In genomic region chr13:71712988-71713653, GRCh38 we compare ENCODE assay signal across 15 cellular contexts.
DNase-seq lines count a peak whose midpoint lies in the region; ATAC-seq and TF ChIP-seq lines count a peak whose summit lies in the region.
"Had no signal": no experiment of that assay in that cellular context is flagged by ENCODE, and none has a peak within 500 bp of the region (broad histone marks: within the 10 kb centered on the region; RNA-seq: fewer than 3 reads in every experiment).

No MANE protein-coding gene starts in this region.

- CTCF ChIA-PET in WTC11 (lab: Charles Lee), result no interaction called here

- H3K27ac Mint-ChIP-seq in WTC11, result no peak overlapping the region
- H3K27ac Mint-ChIP-seq: activated naive CD8-positive, alpha-beta T cell treated with anti-CD3 and anti-CD28 coated beads, Interleukin-2, amount 50 U/mL, for 24 hours; natural killer cell had no signal

- H3K9me3 Mint-ChIP-seq in WTC11, result no peaks in the 10 kb centered on the region
- H3K9me3 Mint-ChIP-seq: activated naive CD8-positive, alpha-beta T cell treated with anti-CD3 and anti-CD28 coated beads, Interleukin-2, amount 50 U/mL, for 24 hours had no signal

- no peaks in the 10 kb centered on the region for H3K36me3 ChIP-seq in heart left ventricle
- H3K36me3 ChIP-seq: vagina had no signal

- no peaks in the 10 kb centered on the region; the same call in 1 of the 2 replicates for H3K27me3 Mint-ChIP-seq in WTC11 (ENCODE audit: low read depth)
- H3K27me3 Mint-ChIP-seq: activated naive CD8-positive, alpha-beta T cell treated with anti-CD3 and anti-CD28 coated beads, Interleukin-2, amount 50 U/mL, for 24 hours had no signal

- peaks cover 0 to 21% (median 0%) of the 10 kb centered on the region in 12 donors for H3K4me1 ChIP-seq in heart left ventricle

- H3K4me3 ChIP-seq in heart left ventricle, result no peak overlapping the region
- H3K4me3 ChIP-seq: vagina had no signal

- TF ChIP-seq CTCF in heart left ventricle (IDR thresholded peaks at IDR 0.05), result no peak
- no peak for TF ChIP-seq CTCF in WTC11 (IDR thresholded peaks at IDR 0.05)
- TF ChIP-seq CTCF in GM13977 (IDR thresholded peaks at IDR 0.05; ENCODE audit: extremely low read depth, insufficient read depth, missing control alignments), result no peak

- H3K4me1 Mint-ChIP-seq in WTC11, result no peaks in the 10 kb centered on the region
- H3K4me1 Mint-ChIP-seq: activated naive CD8-positive, alpha-beta T cell treated with anti-CD3 and anti-CD28 coated beads, Interleukin-2, amount 50 U/mL, for 24 hours; natural killer cell had no signal

- peak in 3 of 5 donors; percentile 25 to 31 (median 26) for DNase-seq in heart left ventricle
- DNase-seq in cardiac septum (ENCODE audit: low spot score), result no peak
- DNase-seq in WTC11 (ENCODE audit: low spot score), result peak; percentile 13
- DNase-seq in iris pigment epithelial cell (ENCODE audit: low read depth), result peak; percentile 69
- peak; percentile 44 for DNase-seq in ureter (ENCODE audit: low spot score)
- DNase-seq in GM13977 (ENCODE audit: low spot score), result no peak
- no peak for DNase-seq in medulla oblongata (ENCODE audit: extremely low spot score)
- DNase-seq: activated naive CD8-positive, alpha-beta T cell treated with anti-CD3 and anti-CD28 coated beads, Interleukin-2, amount 50 U/mL, for 24 hours; natural killer cell; NCI-H1436 treated with DMSO at 0.1 percent for 48 hours; NK-92 treated with Interleukin-12 subunit alpha and Interleukin-12 subunit beta, amount 100 ng/mL, for 24 hours; stimulated activated CD8-positive, alpha-beta memory T cell treated with anti-CD3 and anti-CD28 coated beads, Interleukin-4, amount 100 ng/mL, for 48 hours had no signal

- H3K36me3 Mint-ChIP-seq in WTC11, result no peaks in the 10 kb centered on the region
- H3K36me3 Mint-ChIP-seq: natural killer cell had no signal

- WGBS in heart left ventricle, 4 donors, result 28 to 38% (median 34%) methylated on average over 3 of the region's 3 CpGs

- POLR2A ChIA-PET in WTC11 (lab: Charles Lee), result no interaction called here

- TF ChIP-seq POLR2A in heart left ventricle (IDR thresholded peaks at IDR 0.05), result no peak

- intact Hi-C loops in heart left ventricle (cut with DNase I), result loop anchor here in 2 of 10 donors (10.0 kb wide), 1 partner anchor 152 kb away; the partner anchor contains the start of gene DACH1 (in 2 of the 2)
- intact Hi-C loops in cardiac septum (cut with DNase I), result no loop called here

- H3K27me3 ChIP-seq in heart left ventricle, result no peaks in the 10 kb centered on the region
- H3K27me3 ChIP-seq: vagina had no signal

- in situ Hi-C loops in GM13977 (cut with MboI; ENCODE audit: low pct_unique_long_range_greater_than_20kb, low sequenced_read_pairs, unreplicated experiment), result no loop called here

- H3K9me3 ChIP-seq in heart left ventricle, result peaks cover 0 to 5% (median under 1%) of the 10 kb centered on the region in 12 donors
- H3K9me3 ChIP-seq: vagina had no signal

- no peak overlapping the region for H3K4me3 Mint-ChIP-seq in WTC11
- H3K4me3 Mint-ChIP-seq: activated naive CD8-positive, alpha-beta T cell treated with anti-CD3 and anti-CD28 coated beads, Interleukin-2, amount 50 U/mL, for 24 hours; natural killer cell had no signal

- peak; percentile 45 to 90 (median 70) for ATAC-seq in heart left ventricle
- ATAC-seq in WTC11, result peak; percentile 82
- no peak for ATAC-seq in GM18502 (IDR thresholded peaks at IDR 0.05; ENCODE audit: poor library complexity, unreplicated experiment)
- ATAC-seq: activated naive CD8-positive, alpha-beta T cell treated with anti-CD3 and anti-CD28 coated beads, Interleukin-2, amount 50 U/mL, for 24 hours; natural killer cell had no signal

- peak overlapping the region in 3 of 12 donors; percentile 6 to 35 (median 15) for H3K27ac ChIP-seq in heart left ventricle
- H3K27ac ChIP-seq: HL-60, vagina had no signal

TF ChIP-seq in WTC11, 78 proteins besides CTCF, POLR2A, EP300 and RAD21:
- TF ChIP-seq E2F4 (CRISPR knock-in tag; IDR thresholded peaks at IDR 0.05; ENCODE audit: borderline replicate concordance, low read depth), result no peak

Comparison
In these comparisons a context has a peak if more than half of its experiments do, and no peak if none do; other contexts are left out.
1. DNase-seq: peak in heart left ventricle (3 of 5), WTC11 (single experiment), iris pigment epithelial cell (single experiment) and ureter (single experiment); none in cardiac septum (single experiment), GM13977 (single experiment) and medulla oblongata (single experiment).